Comparison of ENCODE assay signal across 14 cellular contexts in the genomic region with DNA sequence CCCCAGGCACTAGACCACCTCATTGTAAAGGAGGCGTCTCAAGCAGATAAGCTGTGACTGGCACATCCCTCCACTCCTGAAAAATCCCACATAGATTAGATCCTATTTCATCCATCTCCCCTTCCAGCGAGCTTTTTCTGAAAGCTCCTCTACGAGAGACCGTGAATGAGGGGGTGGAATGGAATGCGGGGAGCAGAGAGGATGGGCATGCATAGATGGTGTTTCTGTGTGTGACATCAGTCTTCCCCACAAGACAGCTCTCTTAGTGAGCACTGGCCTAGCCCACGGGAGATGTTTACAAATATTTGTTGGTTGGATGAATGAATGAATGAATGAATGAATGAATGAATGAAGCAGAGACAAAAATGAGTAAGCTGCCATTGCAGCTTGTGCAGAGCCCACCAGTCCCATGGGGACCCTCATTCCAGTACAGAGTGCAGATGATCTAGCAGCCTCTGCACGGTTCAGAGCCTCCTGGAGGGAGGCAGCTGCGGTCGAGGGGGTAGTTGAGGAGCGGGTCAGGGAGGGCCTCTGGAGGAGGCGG.
A peak's percentile ranks its signal among the peaks of the same experiment; 100 is the strongest.
DNase-seq lines count a peak whose midpoint lies in the region; ATAC-seq and TF ChIP-seq lines count a peak whose summit lies in the region.
"Had no signal": no experiment of that assay in that cellular context is flagged by ENCODE, and none has a peak within 500 bp of the region (broad histone marks: within the 10 kb centered on the region; RNA-seq: fewer than 3 reads in every experiment).

No MANE protein-coding gene starts in this region.

- no peak overlapping the region for H2AFZ ChIP-seq in neural progenitor cell (replicated peaks)
- H2AFZ ChIP-seq: GM23248 had no signal

- H3K9me3 ChIP-seq in neural progenitor cell (ENCODE audit: low read depth) = no peaks in the 10 kb centered on the region
- H3K9me3 ChIP-seq: BLaER1 treated with 17β-estradiol and CSF1 and Interleukin-3, amounts not matched to agents 10 nM and 100 nM; HAP-1 had no signal

- H3K9ac ChIP-seq in neural progenitor cell = no peak overlapping the region
- H3K9ac ChIP-seq: BLaER1 treated with 17β-estradiol and CSF1 and Interleukin-3, amounts not matched to agents 10 nM and 100 nM; GM23248 had no signal

- H3K9me3 Mint-ChIP-seq in neural progenitor cell (no peaks in the 10 kb centered on the region), nephron progenitor cell (peaks cover 5% of the 10 kb centered on the region)
- H3K9me3 Mint-ChIP-seq: CD8-positive, alpha-beta T cell had no signal

- H3K36me3 Mint-ChIP-seq in neural progenitor cell = no peaks in the 10 kb centered on the region
- H3K36me3 Mint-ChIP-seq in nephron progenitor cell (ENCODE audit: low read depth) = no peaks in the 10 kb centered on the region
- H3K36me3 Mint-ChIP-seq: CD8-positive, alpha-beta T cell had no signal

- H3K27me3 Mint-ChIP-seq in neural progenitor cell (ENCODE audit: insufficient read depth, low read depth) = peaks cover 10% of the 10 kb centered on the region
- H3K27me3 Mint-ChIP-seq in nephron progenitor cell (ENCODE audit: low read depth, poor library complexity) = peaks cover 20% of the 10 kb centered on the region

- peak overlapping the region; percentile 36 for H3K27ac ChIP-seq in brain microvascular endothelial cell
- no peak overlapping the region for H3K27ac ChIP-seq in neural progenitor cell
- H3K27ac ChIP-seq: BLaER1 treated with 17β-estradiol and CSF1 and Interleukin-3, amounts not matched to agents 10 nM and 100 nM; GM23248 had no signal

- no peaks in the 10 kb centered on the region for H3K79me2 ChIP-seq in neural progenitor cell (ENCODE audit: low read depth)

- H3K36me3 ChIP-seq in brain microvascular endothelial cell (replicated peaks) (no peaks in the 10 kb centered on the region), neural progenitor cell (no peaks in the 10 kb centered on the region)
- H3K36me3 ChIP-seq: BLaER1 treated with 17β-estradiol and CSF1 and Interleukin-3, amounts not matched to agents 10 nM and 100 nM; HAP-1 had no signal

- in situ Hi-C loops in brain microvascular endothelial cell (cut with HindIII; ENCODE audit: low pct_ligation_motif_present, low sequenced_read_pairs) = no loop called here

- H3K27me3 ChIP-seq in brain microvascular endothelial cell (replicated peaks) (peaks cover 18% of the 10 kb centered on the region), neural progenitor cell (no peaks in the 10 kb centered on the region)
- H3K27me3 ChIP-seq: BLaER1 treated with 17β-estradiol and CSF1 and Interleukin-3, amounts not matched to agents 10 nM and 100 nM had no signal

- no peak for ATAC-seq in GM19395 (IDR thresholded peaks at IDR 0.05; ENCODE audit: unreplicated experiment)
- ATAC-seq: CD8-positive, alpha-beta T cell had no signal

- H3K4me1 Mint-ChIP-seq in neural progenitor cell = peaks cover 6% of the 10 kb centered on the region
- peaks cover 5% of the 10 kb centered on the region for H3K4me1 Mint-ChIP-seq in nephron progenitor cell
- H3K4me1 Mint-ChIP-seq: B cell had no signal

- peak; percentile 69 for DNase-seq in SW480 (ENCODE audit: low spot score)
- DNase-seq in brain microvascular endothelial cell = peak; percentile 9
- DNase-seq in neural progenitor cell (ENCODE audit: low spot score) = no peak
- DNase-seq in activated CD4-positive, alpha-beta T cell treated with anti-CD3 and anti-CD28 coated beads for 1 hour = no peak
- DNase-seq in nephron progenitor cell = no peak
- DNase-seq: Calu3; CD8-positive, alpha-beta T cell; DMS79 treated with DMSO at 0.1 percent for 48 hours; GF-D8; GM23248 had no signal

- peak overlapping the region; percentile 11 for H3K27ac Mint-ChIP-seq in neural progenitor cell
- no peak overlapping the region for H3K27ac Mint-ChIP-seq in nephron progenitor cell
- H3K27ac Mint-ChIP-seq: B cell; CD8-positive, alpha-beta T cell had no signal

- peaks cover 5% of the 10 kb centered on the region for H3K4me1 ChIP-seq in neural progenitor cell
- H3K4me1 ChIP-seq: HAP-1 had no signal

- H3K4me3 ChIP-seq in brain microvascular endothelial cell (ENCODE audit: low read depth, low read length) (no peak overlapping the region), neural progenitor cell (no peak overlapping the region)
- H3K4me3 ChIP-seq: BLaER1 treated with 17β-estradiol and CSF1 and Interleukin-3, amounts not matched to agents 10 nM and 100 nM; GM23248; HAP-1 had no signal

- H3K4me3 Mint-ChIP-seq in neural progenitor cell = no peak overlapping the region
- no peak overlapping the region for H3K4me3 Mint-ChIP-seq in nephron progenitor cell
- H3K4me3 Mint-ChIP-seq: B cell; CD8-positive, alpha-beta T cell had no signal

- no peak for TF ChIP-seq CTCF in brain microvascular endothelial cell (IDR thresholded peaks at IDR 0.05; ENCODE audit: low read depth, low read length, missing control alignments)
- no peak for TF ChIP-seq CTCF in neural progenitor cell (IDR thresholded peaks at IDR 0.05)
- TF ChIP-seq CTCF in nephron progenitor cell (IDR thresholded peaks at IDR 0.05) = no peak

- H3K4me2 ChIP-seq in neural progenitor cell = no peak overlapping the region

- H3F3A ChIP-seq in neural progenitor cell (ENCODE audit: low read depth) = no peaks in the 10 kb centered on the region

- no peaks in the 10 kb centered on the region for H4K20me1 ChIP-seq in neural progenitor cell (ENCODE audit: low read depth)
- H4K20me1 ChIP-seq: BLaER1 treated with 17β-estradiol and CSF1 and Interleukin-3, amounts not matched to agents 10 nM and 100 nM had no signal

Comparison
In these comparisons a context has a peak if more than half of its experiments do, and no peak if none do; other contexts are left out.
1. DNase-seq: peak in SW480 (single experiment) and brain microvascular endothelial cell (single experiment); none in neural progenitor cell (single experiment), activated CD4-positive, alpha-beta T cell treated with anti-CD3 and anti-CD28 coated beads for 1 hour (single experiment) and nephron progenitor cell (single experiment).